24 cellular contexts compared by ENCODE assay signal in the genomic region with DNA sequence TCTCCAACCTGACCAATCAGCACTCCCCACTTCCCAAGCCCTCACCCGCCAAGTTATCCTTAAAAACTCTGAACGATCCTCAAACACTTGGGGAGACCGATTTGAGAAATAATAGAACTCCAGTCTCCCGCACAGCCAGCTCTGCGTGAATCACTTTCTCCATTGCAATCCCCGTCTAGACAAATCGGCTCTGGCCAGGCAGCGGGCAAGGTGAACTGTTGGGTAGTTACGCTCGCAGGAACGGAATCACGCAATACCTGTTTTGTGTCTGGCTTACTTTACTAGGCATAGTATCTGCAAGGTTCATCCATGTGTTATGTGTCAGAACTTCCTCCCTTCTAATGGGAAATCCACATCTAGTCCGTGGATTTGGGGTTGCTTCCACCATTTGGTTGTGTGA.
A peak's percentile ranks its signal among the peaks of the same experiment; 100 is the strongest.
DNase-seq lines count a peak whose midpoint lies in the region; FAIRE-seq and TF ChIP-seq lines count a peak whose summit lies in the region.
"Had no signal": no experiment of that assay in that cellular context is flagged by ENCODE, and none has a peak within 500 bp of the region (broad histone marks: within the 10 kb centered on the region; RNA-seq: fewer than 3 reads in every experiment).

No MANE protein-coding gene starts in this region.

- H3K4me1 Mint-ChIP-seq in astrocyte (ENCODE audit: low read depth, unreplicated experiment) (peaks cover 20% of the 10 kb centered on the region), Calu3 (ENCODE audit: low read depth, unreplicated experiment) (no peaks in the 10 kb centered on the region)
- H3K4me1 Mint-ChIP-seq: CD14-positive monocyte had no signal

- intact Hi-C loops in Calu3 (cut with micrococcal nuclease; ENCODE audit: unreplicated experiment): no loop called here

- no peak overlapping the region for H2AK5ac ChIP-seq in trophoblast cell (ENCODE audit: low read length)

- peaks cover 31% of the 10 kb centered on the region for H3K36me3 Mint-ChIP-seq in astrocyte (ENCODE audit: low read depth, unreplicated experiment)
- H3K36me3 Mint-ChIP-seq in Calu3 (ENCODE audit: insufficient read depth, unreplicated experiment): peaks cover 9% of the 10 kb centered on the region
- H3K36me3 Mint-ChIP-seq: CD14-positive monocyte had no signal

- CTCF ChIA-PET in Calu3 (lab: Charles Lee): no interaction called here

- H3K4me3 Mint-ChIP-seq in astrocyte (ENCODE audit: unreplicated experiment) (no peak overlapping the region), Calu3 (ENCODE audit: low read depth, unreplicated experiment) (no peak overlapping the region)
- H3K4me3 Mint-ChIP-seq: CD14-positive monocyte; CD4-positive, alpha-beta T cell; CD8-positive, alpha-beta memory T cell had no signal

- H3K9me3 Mint-ChIP-seq in astrocyte (ENCODE audit: unreplicated experiment) (peaks cover 3% of the 10 kb centered on the region), Calu3 (ENCODE audit: low read depth, unreplicated experiment) (no peaks in the 10 kb centered on the region)
- H3K9me3 Mint-ChIP-seq: CD4-positive, alpha-beta T cell; CD8-positive, alpha-beta memory T cell had no signal

- no peak for DNase-seq in astrocyte (ENCODE audit: low read depth)
- DNase-seq in islet precursor cell: peak; percentile 79
- peak; percentile 48 to 76 for DNase-seq in trophoblast cell
- DNase-seq in NCI-H2196 treated with DMSO at 0.1 percent for 48 hours (lab: John Stamatoyannopoulos, UW; ENCODE audit: unreplicated experiment): no peak
- DNase-seq in Calu3: no peak
- DNase-seq in activated CD8-positive, alpha-beta memory T cell treated with anti-CD3 and anti-CD28 coated beads, Interleukin-2, amount 50 U/mL, for 4 hours: no peak
- DNase-seq: 8988T; ACHN; AML-193; BE2C; CD4-positive, alpha-beta T cell; CD8-positive, alpha-beta memory T cell; DMS53; DMS79 treated with DMSO at 0.1 percent for 48 hours; GF-D8; GM23248; H7; HCEC 1CT had no signal

- no peak for FAIRE-seq in astrocyte (lab: Jason Lieb, UNC)
- FAIRE-seq: A549, GM12891, GM18507, H1 had no signal

- no peak overlapping the region for H3K9ac ChIP-seq in astrocyte (ENCODE audit: low read length)
- H3K9ac ChIP-seq in trophoblast cell (ENCODE audit: low read length): no peak overlapping the region
- H3K9ac ChIP-seq: BLaER1 treated with 17β-estradiol and CSF1 and Interleukin-3, amounts not matched to agents 10 nM and 100 nM; GM23248 had no signal

- H3K27ac Mint-ChIP-seq in astrocyte (ENCODE audit: unreplicated experiment) (peak overlapping the region; percentile 22), Calu3 (ENCODE audit: unreplicated experiment) (no peak overlapping the region)
- H3K27ac Mint-ChIP-seq: CD4-positive, alpha-beta T cell; CD8-positive, alpha-beta memory T cell had no signal

- no peak overlapping the region for H3K27ac ChIP-seq in astrocyte (ENCODE audit: low read depth, low read length)
- H3K27ac ChIP-seq in trophoblast cell (ENCODE audit: low read depth, low read length): peak overlapping the region; percentile 18
- H3K27ac ChIP-seq: A549; BLaER1 treated with 17β-estradiol and CSF1 and Interleukin-3, amounts not matched to agents 10 nM and 100 nM; GM23248 had no signal

- H2BK5ac ChIP-seq in trophoblast cell (ENCODE audit: low read depth, low read length, poor library complexity): peak overlapping the region; percentile 5

- H3K23ac ChIP-seq in trophoblast cell (ENCODE audit: low read length): no peak overlapping the region

- no peaks in the 10 kb centered on the region for H4K20me1 ChIP-seq in astrocyte (ENCODE audit: insufficient read depth, low read length)
- H4K20me1 ChIP-seq: BLaER1 treated with 17β-estradiol and CSF1 and Interleukin-3, amounts not matched to agents 10 nM and 100 nM had no signal

- H3K36me3 ChIP-seq in astrocyte (ENCODE audit: insufficient read depth, low read length): peaks cover 25% of the 10 kb centered on the region
- peaks cover 2 to 12% of the 10 kb centered on the region in 2 experiments for H3K36me3 ChIP-seq in trophoblast cell (ENCODE audit: control insufficient read depth in 1 of 2, insufficient read depth in 2 of 2, low read length in 2 of 2)
- H3K36me3 ChIP-seq: BE2C had no signal

- no peak overlapping the region for H4K12ac ChIP-seq in trophoblast cell (ENCODE audit: low read depth, low read length)

- H3K27me3 ChIP-seq in astrocyte (ENCODE audit: insufficient read depth, low read length) (no peaks in the 10 kb centered on the region), trophoblast cell (ENCODE audit: insufficient read depth, low read length) (no peaks in the 10 kb centered on the region)
- H3K27me3 ChIP-seq: BE2C; BLaER1 treated with 17β-estradiol and CSF1 and Interleukin-3, amounts not matched to agents 10 nM and 100 nM had no signal

- peak overlapping the region; percentile 55 for H2BK12ac ChIP-seq in trophoblast cell (ENCODE audit: low read length)

- no peak overlapping the region for H3K4me3 ChIP-seq in astrocyte (ENCODE audit: insufficient read depth, low read depth, low read length)
- H3K4me3 ChIP-seq in trophoblast cell (ENCODE audit: low read depth, low read length): no peak overlapping the region
- H3K4me3 ChIP-seq: A549; BLaER1 treated with 17β-estradiol and CSF1 and Interleukin-3, amounts not matched to agents 10 nM and 100 nM; GM23248 had no signal

- no peaks in the 10 kb centered on the region for H3K27me3 Mint-ChIP-seq in astrocyte (ENCODE audit: low read depth, unreplicated experiment)
- no peaks in the 10 kb centered on the region for H3K27me3 Mint-ChIP-seq in Calu3 (ENCODE audit: unreplicated experiment)
- H3K27me3 Mint-ChIP-seq: CD4-positive, alpha-beta T cell had no signal

- no peaks in the 10 kb centered on the region for H3K79me2 ChIP-seq in astrocyte (ENCODE audit: insufficient read depth, low read length)
- no peaks in the 10 kb centered on the region for H3K79me2 ChIP-seq in trophoblast cell (ENCODE audit: control insufficient read depth, insufficient read depth, low read length, poor library complexity)

- peak overlapping the region; percentile 13 for H3K4ac ChIP-seq in trophoblast cell (ENCODE audit: low read depth, low read length)

- peaks cover 11% of the 10 kb centered on the region for H3K79me1 ChIP-seq in trophoblast cell (ENCODE audit: low read length)

- WGBS in trophoblast cell (ENCODE audit: extremely low coverage, insufficient coverage, insufficient read length): no CpG with 5 or more reads among the region's 13 CpGs

- H2BK120ac ChIP-seq in trophoblast cell (ENCODE audit: insufficient read depth, low read length, poor library complexity): peak overlapping the region; percentile 12

- H3K18ac ChIP-seq in trophoblast cell (ENCODE audit: low read length): no peak overlapping the region

- no peak for TF ChIP-seq CTCF in astrocyte (IDR thresholded peaks at IDR 0.05; ENCODE audit: insufficient read depth, low read depth, low read length)
- TF ChIP-seq CTCF in Calu3 (IDR thresholded peaks at IDR 0.05; ENCODE audit: unreplicated experiment): no peak

- peak overlapping the region; percentile 11 for H4K8ac ChIP-seq in trophoblast cell (ENCODE audit: low read depth, low read length)

- no TSS peak for BruUV-seq in Calu3 (replicated peaks; lab: Mats Ljungman, UMichigan)

- H4K91ac ChIP-seq in trophoblast cell (ENCODE audit: low read depth, low read length): peak overlapping the region; percentile 49

- no peak overlapping the region for H3K14ac ChIP-seq in trophoblast cell (ENCODE audit: low read length)

- no peak overlapping the region for H3K4me2 ChIP-seq in astrocyte (ENCODE audit: low read length)
- H3K4me2 ChIP-seq in trophoblast cell (ENCODE audit: low read length): peak overlapping the region; percentile 11
- H3K4me2 ChIP-seq: A549; BLaER1 treated with 17β-estradiol and CSF1 and Interleukin-3, amounts not matched to agents 10 nM and 100 nM had no signal

- H3K9me3 ChIP-seq in astrocyte (ENCODE audit: insufficient read depth, low read depth, low read length): no peaks in the 10 kb centered on the region
- no peaks in the 10 kb centered on the region for H3K9me3 ChIP-seq in trophoblast cell (ENCODE audit: insufficient read depth, low read depth, low read length)
- H3K9me3 ChIP-seq: A549; BE2C; BLaER1 treated with 17β-estradiol and CSF1 and Interleukin-3, amounts not matched to agents 10 nM and 100 nM had no signal

- H2AFZ ChIP-seq in astrocyte (ENCODE audit: low read depth, low read length) (no peak overlapping the region), trophoblast cell (ENCODE audit: insufficient read depth, low read length, poor library complexity) (no peak overlapping the region)
- H2AFZ ChIP-seq: GM23248 had no signal

- H3K4me1 ChIP-seq in astrocyte (ENCODE audit: insufficient read depth, low read length) (no peaks in the 10 kb centered on the region), trophoblast cell (ENCODE audit: control insufficient read depth in 1 of 2, insufficient read depth in 2 of 2, low read length in 2 of 2) (peaks cover 10 to 19% of the 10 kb centered on the region in 2 experiments)
- H3K4me1 ChIP-seq: A549, BE2C had no signal

Comparison
In these comparisons a context has a peak if more than half of its experiments do, and no peak if none do; other contexts are left out.
1. DNase-seq: peak in islet precursor cell (single experiment) and trophoblast cell (2 of 2); none in astrocyte (single experiment), NCI-H2196 treated with DMSO at 0.1 percent for 48 hours (single experiment), Calu3 (single experiment) and activated CD8-positive, alpha-beta memory T cell treated with anti-CD3 and anti-CD28 coated beads, Interleukin-2, amount 50 U/mL, for 4 hours (single experiment).